ENCODE assay signal across 17 cellular contexts in the genomic region with DNA sequence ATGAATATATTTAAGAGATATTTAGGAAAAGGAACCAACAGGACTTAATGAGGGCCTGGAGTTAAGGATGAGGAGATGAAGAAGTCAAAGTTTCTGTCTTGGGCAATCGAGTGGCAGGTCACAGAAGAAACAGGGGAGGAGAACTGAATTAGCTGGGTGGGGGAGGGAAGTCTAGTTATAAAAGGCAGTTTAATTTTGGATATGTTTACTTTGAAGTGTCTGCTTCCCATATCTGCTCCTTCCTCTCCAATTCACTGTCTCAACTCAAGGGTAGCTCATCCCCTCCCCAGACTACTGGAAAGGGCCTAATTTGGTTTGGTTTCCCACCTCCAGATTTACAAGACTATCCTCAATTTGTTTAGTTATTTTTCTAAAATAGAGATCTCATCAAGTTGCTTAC.
"Had no signal": no experiment of that assay in that cellular context is flagged by ENCODE, and none has a peak within 500 bp of the region (broad histone marks: within the 10 kb centered on the region; RNA-seq: fewer than 3 reads in every experiment).

No MANE protein-coding gene starts in this region.

- H3K9me3 ChIP-seq: ovary, thoracic aorta had no signal

- H3K27me3 ChIP-seq: ovary had no signal

- DNase-seq: activated CD4-positive, alpha-beta T cell treated with anti-CD3 and anti-CD28 coated beads for 4 hours; activated CD8-positive, alpha-beta memory T cell treated with anti-CD3 and anti-CD28 coated beads, Interleukin-2, amount 50 U/mL, for 48 hours; activated gamma-delta T cell treated with Interleukin-2 at 50 U/mL for 16 hours; activated T-cell treated with anti-CD3 and anti-CD28 coated beads, Interleukin-2, amount 50 U/mL, for 72 hours; aorta; cerebellar nuclear complex; dermis blood vessel endothelial cell; head of caudate nucleus; naive B cell; ovary; stimulated activated CD4-positive, alpha-beta T cell treated with anti-CD3 and anti-CD28 coated beads, Interleukin-12 subunit alpha, Interleukin-12 subunit beta, amount 100 ng/mL, for 4 hours; stimulated activated CD4-positive, alpha-beta T cell treated with anti-CD3 and anti-CD28 coated beads, Interleukin-2, amount 100 ng/mL, for 24 hours; SW 1271; T1000 had no signal

- H3K4me3 ChIP-seq: lung, ovary, thoracic aorta had no signal

- ATAC-seq: activated T-cell treated with anti-CD3 and anti-CD28 coated beads, Interleukin-2, amount 50 U/mL, for 72 hours had no signal

- H3K36me3 ChIP-seq: ovary, thoracic aorta had no signal

- H3K27ac ChIP-seq: epithelial cell of prostate, ovary, thoracic aorta had no signal
